In the genomic region with DNA sequence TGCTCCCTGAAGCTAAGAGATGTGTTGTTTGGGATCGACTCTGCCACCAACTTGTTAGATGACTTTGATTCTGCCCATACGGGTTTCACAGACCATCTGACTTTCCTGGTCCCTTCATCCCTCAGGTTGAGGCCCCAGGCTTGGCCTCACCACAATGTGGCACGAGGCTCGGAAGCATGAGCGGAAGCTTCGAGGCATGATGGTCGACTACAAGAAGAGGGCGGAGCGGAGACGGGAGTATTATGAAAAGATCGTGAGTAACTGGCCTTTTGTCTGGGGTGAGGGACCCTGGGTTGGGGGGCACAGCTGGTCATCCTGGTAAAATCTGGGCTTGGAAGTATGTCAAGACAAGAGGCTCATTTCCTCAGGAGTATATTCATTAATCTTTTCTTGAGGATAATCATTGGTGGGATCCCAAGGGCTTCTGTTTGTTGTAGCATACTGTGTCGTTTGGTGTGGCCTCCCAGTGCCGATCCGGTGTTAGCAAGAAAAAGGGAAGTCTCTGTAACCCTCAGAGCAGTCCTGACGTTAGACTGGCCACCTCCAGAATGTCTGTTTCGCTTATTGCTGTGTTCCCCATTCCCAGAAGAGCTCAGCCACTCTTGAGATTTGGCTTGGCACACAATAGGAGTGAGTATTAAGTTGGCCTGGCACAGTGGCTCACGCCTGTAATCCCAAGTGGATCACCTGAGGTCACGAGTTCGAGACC, we compare ENCODE assay signal across 1 cellular context.
TF ChIP-seq lines count a peak whose summit lies in the region.

No MANE protein-coding gene starts in this region.

TF ChIP-seq in K562, 482 proteins besides CTCF, POLR2A, EP300 and RAD21:
- TF ChIP-seq TCF3 (CRISPR knock-in tag; IDR thresholded peaks at IDR 0.05), result no peak
- TF ChIP-seq SPI1 (IDR thresholded peaks at IDR 0.05; ENCODE audit: borderline replicate concordance, low read depth, low read length), result peak; percentile 51
- TF ChIP-seq SMARCC2 (IDR thresholded peaks at IDR 0.05; ENCODE audit: low read depth), result no peak
- TF ChIP-seq POLR2B (IDR thresholded peaks at IDR 0.05; ENCODE audit: low read depth, partially characterized antibody), result no peak
- no peak for TF ChIP-seq MXI1 (IDR thresholded peaks at IDR 0.05; ENCODE audit: low read depth, low read length)
- TF ChIP-seq, protein P1, sequence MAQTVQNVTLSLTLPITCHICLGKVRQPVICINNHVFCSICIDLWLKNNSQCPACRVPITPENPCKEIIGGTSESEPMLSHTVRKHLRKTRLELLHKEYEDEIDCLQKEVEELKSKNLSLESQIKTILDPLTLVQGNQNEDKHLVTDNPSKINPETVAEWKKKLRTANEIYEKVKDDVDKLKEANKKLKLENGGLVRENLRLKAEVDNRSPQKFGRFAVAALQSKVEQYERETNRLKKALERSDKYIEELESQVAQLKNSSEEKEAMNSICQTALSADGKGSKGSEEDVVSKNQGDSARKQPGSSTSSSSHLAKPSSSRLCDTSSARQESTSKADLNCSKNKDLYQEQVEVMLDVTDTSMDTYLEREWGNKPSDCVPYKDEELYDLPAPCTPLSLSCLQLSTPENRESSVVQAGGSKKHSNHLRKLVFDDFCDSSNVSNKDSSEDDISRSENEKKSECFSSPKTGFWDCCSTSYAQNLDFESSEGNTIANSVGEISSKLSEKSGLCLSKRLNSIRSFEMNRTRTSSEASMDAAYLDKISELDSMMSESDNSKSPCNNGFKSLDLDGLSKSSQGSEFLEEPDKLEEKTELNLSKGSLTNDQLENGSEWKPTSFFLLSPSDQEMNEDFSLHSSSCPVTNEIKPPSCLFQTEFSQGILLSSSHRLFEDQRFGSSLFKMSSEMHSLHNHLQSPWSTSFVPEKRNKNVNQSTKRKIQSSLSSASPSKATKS (CRISPR knock-in tag; IDR thresholded peaks at IDR 0.05), result no peak
- TF ChIP-seq, protein P2, sequence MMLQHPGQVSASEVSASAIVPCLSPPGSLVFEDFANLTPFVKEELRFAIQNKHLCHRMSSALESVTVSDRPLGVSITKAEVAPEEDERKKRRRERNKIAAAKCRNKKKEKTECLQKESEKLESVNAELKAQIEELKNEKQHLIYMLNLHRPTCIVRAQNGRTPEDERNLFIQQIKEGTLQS (IDR thresholded peaks at IDR 0.05), result no peak
- TF ChIP-seq, protein P2 (CRISPR knock-in tag; conservative IDR thresholded peaks at IDR 0.05), result 0 out of 2 replicates have a peak, but pooled peaks have one; percentile 0
- TF ChIP-seq PYGO2 (tag; IDR thresholded peaks at IDR 0.05), result no peak
- TF ChIP-seq NFIC (IDR thresholded peaks at IDR 0.05), result no peak
